Comparison of ENCODE assay signal across 2 cellular contexts in the genomic region with DNA sequence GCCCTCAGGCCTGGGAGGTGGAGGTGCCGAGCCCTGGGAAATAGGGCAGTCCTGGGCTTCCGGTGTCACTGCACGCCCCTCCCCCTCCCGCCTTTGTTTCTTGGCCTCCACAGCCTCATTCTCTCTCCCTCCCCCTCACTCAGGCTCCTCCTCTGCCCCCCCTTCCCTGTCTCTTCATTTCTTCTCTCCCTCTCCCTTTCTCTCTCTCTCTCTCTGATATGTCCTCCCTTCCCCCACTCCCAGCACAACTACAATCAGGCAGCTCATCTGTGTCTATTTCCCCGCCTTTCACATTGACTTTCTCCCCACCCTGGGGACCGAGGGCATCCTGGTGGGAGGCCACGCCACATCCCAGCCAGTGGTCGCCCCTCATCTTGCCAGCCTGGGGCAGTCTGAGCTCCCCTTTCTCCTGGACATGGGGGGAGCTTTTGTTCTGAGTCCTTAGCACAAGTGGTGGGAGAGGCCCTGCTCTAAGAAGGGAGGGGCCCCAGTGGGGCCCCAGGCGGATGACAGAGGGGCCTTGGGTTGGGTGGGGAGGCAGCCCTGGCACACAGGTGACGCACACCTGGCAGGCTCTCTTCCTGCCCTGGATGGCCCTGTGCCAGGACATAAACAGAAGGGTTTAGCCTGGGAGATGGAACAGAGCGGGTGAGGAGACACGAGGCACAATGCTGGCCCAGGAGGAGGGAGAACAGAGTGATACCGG.
TF ChIP-seq lines count a peak whose summit lies in the region.

No MANE protein-coding gene starts in this region.

TF ChIP-seq in WTC11, 78 proteins besides CTCF, POLR2A, EP300 and RAD21 (continued from another document):
- TF ChIP-seq, protein P1, sequence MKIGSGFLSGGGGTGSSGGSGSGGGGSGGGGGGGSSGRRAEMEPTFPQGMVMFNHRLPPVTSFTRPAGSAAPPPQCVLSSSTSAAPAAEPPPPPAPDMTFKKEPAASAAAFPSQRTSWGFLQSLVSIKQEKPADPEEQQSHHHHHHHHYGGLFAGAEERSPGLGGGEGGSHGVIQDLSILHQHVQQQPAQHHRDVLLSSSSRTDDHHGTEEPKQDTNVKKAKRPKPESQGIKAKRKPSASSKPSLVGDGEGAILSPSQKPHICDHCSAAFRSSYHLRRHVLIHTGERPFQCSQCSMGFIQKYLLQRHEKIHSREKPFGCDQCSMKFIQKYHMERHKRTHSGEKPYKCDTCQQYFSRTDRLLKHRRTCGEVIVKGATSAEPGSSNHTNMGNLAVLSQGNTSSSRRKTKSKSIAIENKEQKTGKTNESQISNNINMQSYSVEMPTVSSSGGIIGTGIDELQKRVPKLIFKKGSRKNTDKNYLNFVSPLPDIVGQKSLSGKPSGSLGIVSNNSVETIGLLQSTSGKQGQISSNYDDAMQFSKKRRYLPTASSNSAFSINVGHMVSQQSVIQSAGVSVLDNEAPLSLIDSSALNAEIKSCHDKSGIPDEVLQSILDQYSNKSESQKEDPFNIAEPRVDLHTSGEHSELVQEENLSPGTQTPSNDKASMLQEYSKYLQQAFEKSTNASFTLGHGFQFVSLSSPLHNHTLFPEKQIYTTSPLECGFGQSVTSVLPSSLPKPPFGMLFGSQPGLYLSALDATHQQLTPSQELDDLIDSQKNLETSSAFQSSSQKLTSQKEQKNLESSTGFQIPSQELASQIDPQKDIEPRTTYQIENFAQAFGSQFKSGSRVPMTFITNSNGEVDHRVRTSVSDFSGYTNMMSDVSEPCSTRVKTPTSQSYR (CRISPR knock-in tag; IDR thresholded peaks at IDR 0.05) = peak; percentile 87; the same call in 1 of the 2 replicates
- TF ChIP-seq, protein P2, sequence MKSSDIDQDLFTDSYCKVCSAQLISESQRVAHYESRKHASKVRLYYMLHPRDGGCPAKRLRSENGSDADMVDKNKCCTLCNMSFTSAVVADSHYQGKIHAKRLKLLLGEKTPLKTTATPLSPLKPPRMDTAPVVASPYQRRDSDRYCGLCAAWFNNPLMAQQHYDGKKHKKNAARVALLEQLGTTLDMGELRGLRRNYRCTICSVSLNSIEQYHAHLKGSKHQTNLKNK (CRISPR knock-in tag; IDR thresholded peaks at IDR 0.05) = no peak
- peak; percentile 36; the same call in 1 of the 2 replicates for TF ChIP-seq FOXK1 (CRISPR knock-in tag; IDR thresholded peaks at IDR 0.05)

TF ChIP-seq in neural cell, 6 proteins besides CTCF, POLR2A, EP300 and RAD21 (continued from another document):
- TF ChIP-seq EZH2 (IDR thresholded peaks at IDR 0.05; ENCODE audit: borderline replicate concordance, insufficient read depth, low read length, poor library complexity, severe bottlenecking) (no peak), SMC3 (conservative IDR thresholded peaks at IDR 0.05; ENCODE audit: poor library complexity) (no peak)
